Comparison of ENCODE assay signal across 1 cellular context in genomic region chr16:69514366-69514765, GRCh38.
TF ChIP-seq lines count a peak whose summit lies in the region.

No MANE protein-coding gene starts in this region.

TF ChIP-seq in H1, 55 proteins besides CTCF, POLR2A, EP300 and RAD21:
- TF ChIP-seq TEAD4 (IDR thresholded peaks at IDR 0.05; ENCODE audit: low read depth, low read length) (no peak), CHD7 (IDR thresholded peaks at IDR 0.05; ENCODE audit: insufficient replicate concordance, low read length) (no peak), CBX5 (IDR thresholded peaks at IDR 0.05; ENCODE audit: low read depth, low read length) (no peak), E2F6 (IDR thresholded peaks at IDR 0.05) (no peak), TCF12 (IDR thresholded peaks at IDR 0.05; ENCODE audit: low read depth, low read length) (no peak), USF2 (IDR thresholded peaks at IDR 0.05; ENCODE audit: low read length) (no peak), JUND (IDR thresholded peaks at IDR 0.05; ENCODE audit: low read length) (no peak), RBBP5 (IDR thresholded peaks at IDR 0.05; ENCODE audit: borderline replicate concordance, low read depth, low read length) (no peak), SAP30 (IDR thresholded peaks at IDR 0.05; ENCODE audit: insufficient read depth, insufficient replicate concordance, low read length) (no peak), POU5F1 (IDR thresholded peaks at IDR 0.05; ENCODE audit: low read depth, low read length) (no peak), BRCA1 (IDR thresholded peaks at IDR 0.05; ENCODE audit: low read depth, low read length) (no peak), KDM1A (IDR thresholded peaks at IDR 0.05; ENCODE audit: borderline replicate concordance, low read length) (no peak), ZNF274 (IDR thresholded peaks at IDR 0.05; ENCODE audit: borderline replicate concordance, extremely low read depth, low read length) (no peak), BCL11A (IDR thresholded peaks at IDR 0.05; ENCODE audit: low read depth in 2 of 2, low read length in 2 of 2) (no peak), GTF2F1 (IDR thresholded peaks at IDR 0.05; ENCODE audit: borderline replicate concordance, low read depth, low read length) (no peak), SP1 (IDR thresholded peaks at IDR 0.05; ENCODE audit: low read depth, low read length) (no peak), CHD1 (IDR thresholded peaks at IDR 0.05; ENCODE audit: low read depth, low read length) (no peak)
